ENCODE assay signal across 11 cellular contexts in the genomic region with DNA sequence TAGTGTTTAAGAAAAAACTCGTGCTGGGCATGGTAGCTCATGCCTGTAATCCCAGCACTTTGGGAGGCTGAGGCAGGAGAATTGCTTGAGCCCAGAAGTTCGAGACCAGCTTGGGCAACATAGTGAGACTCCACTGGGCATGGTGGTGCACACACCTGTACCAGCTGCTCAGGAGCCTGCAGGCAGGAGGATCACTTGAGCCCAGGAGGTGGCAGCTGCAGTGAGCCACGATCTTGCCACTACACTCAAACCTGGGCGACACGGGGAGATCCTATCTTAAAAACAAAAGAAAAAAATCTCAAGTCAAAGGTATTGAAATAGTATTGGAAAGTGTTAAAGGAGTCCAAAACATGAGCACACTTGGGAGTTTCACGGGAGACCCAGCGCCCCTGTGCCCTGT. TPM values are rescaled to one million over a fixed set of nuclear protein-coding genes. Genes with fewer than 3 reads are reported as not detected.
A peak's percentile ranks its signal among the peaks of the same experiment; 100 is the strongest.
DNase-seq lines count a peak whose midpoint lies in the region; ATAC-seq and TF ChIP-seq lines count a peak whose summit lies in the region.
"Had no signal": no experiment of that assay in that cellular context is flagged by ENCODE, and none has a peak within 500 bp of the region (broad histone marks: within the 10 kb centered on the region; RNA-seq: fewer than 3 reads in every experiment).

No MANE protein-coding gene starts in this region.

- H3K9me3 Mint-ChIP-seq in activated T-cell treated with anti-CD3 and anti-CD28 coated beads, Interleukin-2, amount 50 U/mL, for 24 hours: no peaks in the 10 kb centered on the region
- H3K9me3 Mint-ChIP-seq in activated B cell treated with CpG ODN at 0.5 μM for 24 hours: no peaks in the 10 kb centered on the region
- H3K9me3 Mint-ChIP-seq in effector memory CD8-positive, alpha-beta T cell: no peaks in the 10 kb centered on the region
- H3K9me3 Mint-ChIP-seq: neural crest cell had no signal

- no peaks in the 10 kb centered on the region for H3K27me3 Mint-ChIP-seq in activated T-cell treated with anti-CD3 and anti-CD28 coated beads, Interleukin-2, amount 50 U/mL, for 24 hours
- H3K27me3 Mint-ChIP-seq in activated B cell treated with CpG ODN at 0.5 μM for 24 hours: no peaks in the 10 kb centered on the region
- H3K27me3 Mint-ChIP-seq in effector memory CD8-positive, alpha-beta T cell: no peaks in the 10 kb centered on the region

- H3K36me3 Mint-ChIP-seq in activated T-cell treated with anti-CD3 and anti-CD28 coated beads, Interleukin-2, amount 50 U/mL, for 24 hours (ENCODE audit: low read depth): peaks cover 38% of the 10 kb centered on the region
- peaks cover 13% of the 10 kb centered on the region for H3K36me3 Mint-ChIP-seq in activated B cell treated with CpG ODN at 0.5 μM for 24 hours (ENCODE audit: low read depth)
- H3K36me3 Mint-ChIP-seq in effector memory CD8-positive, alpha-beta T cell (ENCODE audit: insufficient read depth): peaks cover 85% of the 10 kb centered on the region

- H3K27ac ChIP-seq in temporal lobe (ENCODE audit: low read depth, low read length): peak overlapping the region; percentile 92

- ATAC-seq in activated B cell treated with CpG ODN at 0.5 μM for 24 hours (ENCODE audit: low read depth): no peak
- no peak for ATAC-seq in effector memory CD8-positive, alpha-beta T cell (replicated peaks)
- ATAC-seq in HG03442 (IDR thresholded peaks at IDR 0.05; ENCODE audit: unreplicated experiment): no peak
- ATAC-seq: left colon had no signal

- DNase-seq in activated T-cell treated with anti-CD3 and anti-CD28 coated beads, Interleukin-2, amount 50 U/mL, for 24 hours: peak; percentile 32
- DNase-seq in activated T-cell treated with anti-CD3 and anti-CD28 coated beads, Interleukin-2, amount 50 U/mL, for 1 hour: no peak
- DNase-seq in activated B cell treated with CpG ODN at 0.5 μM for 24 hours: no peak
- no peak for DNase-seq in effector memory CD8-positive, alpha-beta T cell
- no peak for DNase-seq in SW 1271 (lab: John Stamatoyannopoulos, UW)
- no peak for DNase-seq in 8988T
- DNase-seq: left colon, MV-4-11 had no signal

- peak overlapping the region; percentile 4 for H3K4me3 Mint-ChIP-seq in activated T-cell treated with anti-CD3 and anti-CD28 coated beads, Interleukin-2, amount 50 U/mL, for 24 hours
- peak overlapping the region; percentile 35 for H3K4me3 Mint-ChIP-seq in activated B cell treated with CpG ODN at 0.5 μM for 24 hours
- H3K4me3 Mint-ChIP-seq in effector memory CD8-positive, alpha-beta T cell: peak overlapping the region; percentile 65 to 99
- H3K4me3 Mint-ChIP-seq: neural crest cell had no signal

- H3K27ac Mint-ChIP-seq in activated T-cell treated with anti-CD3 and anti-CD28 coated beads, Interleukin-2, amount 50 U/mL, for 24 hours: peak overlapping the region; percentile 98
- H3K27ac Mint-ChIP-seq in activated B cell treated with CpG ODN at 0.5 μM for 24 hours: peak overlapping the region; percentile 71
- peak overlapping the region; percentile 89 to 99 for H3K27ac Mint-ChIP-seq in effector memory CD8-positive, alpha-beta T cell

- intact Hi-C loops in activated B cell treated with CpG ODN at 0.5 μM for 24 hours (cut with micrococcal nuclease): no loop called here

- no peak for TF ChIP-seq CTCF in activated B cell treated with CpG ODN at 0.5 μM for 24 hours (IDR thresholded peaks at IDR 0.05)

- POLR2A ChIA-PET in activated B cell treated with CpG ODN at 0.5 μM for 24 hours (lab: Charles Lee): interaction anchor here (0.6 to 8.4 kb wide), 4 partner anchors 11 to 113 kb away, joined by 3 to 94 read pairs (median 6); a partner anchor contains a TSS

- H3K4me1 Mint-ChIP-seq in activated T-cell treated with anti-CD3 and anti-CD28 coated beads, Interleukin-2, amount 50 U/mL, for 24 hours (ENCODE audit: low read depth): peaks cover 97% of the 10 kb centered on the region
- peaks cover 100% of the 10 kb centered on the region for H3K4me1 Mint-ChIP-seq in activated B cell treated with CpG ODN at 0.5 μM for 24 hours
- peaks cover 91 to 96% of the 10 kb centered on the region in 2 donors for H3K4me1 Mint-ChIP-seq in effector memory CD8-positive, alpha-beta T cell (ENCODE audit: low read depth in 2 of 2)

- CTCF ChIA-PET in activated B cell treated with CpG ODN at 0.5 μM for 24 hours (lab: Charles Lee): interaction anchor here (1.0 kb wide), 1 partner anchor 150 kb away, joined by 4 read pairs; no protein-coding TSS in a partner anchor

RNA-seq across cellular contexts. Expression of a gene that starts 14.0 kb away (rescaled TPM):
- 177 and 178 TPM in 2 replicates for total RNA-seq in activated B cell treated with CpG ODN at 0.5 μM for 24 hours
- 27.8 TPM for total RNA-seq in temporal lobe

Comparison
In these comparisons a context has a peak if more than half of its experiments do, and no peak if none do; other contexts are left out.
1. H3K4me3 Mint-ChIP-seq: peak in every context shown above with its lines; median percentile 82 in effector memory CD8-positive, alpha-beta T cell; 35 in activated B cell treated with CpG ODN at 0.5 μM for 24 hours; 4 in activated T-cell treated with anti-CD3 and anti-CD28 coated beads, Interleukin-2, amount 50 U/mL, for 24 hours.